ENCODE assay signal across 14 cellular contexts in the genomic region with DNA sequence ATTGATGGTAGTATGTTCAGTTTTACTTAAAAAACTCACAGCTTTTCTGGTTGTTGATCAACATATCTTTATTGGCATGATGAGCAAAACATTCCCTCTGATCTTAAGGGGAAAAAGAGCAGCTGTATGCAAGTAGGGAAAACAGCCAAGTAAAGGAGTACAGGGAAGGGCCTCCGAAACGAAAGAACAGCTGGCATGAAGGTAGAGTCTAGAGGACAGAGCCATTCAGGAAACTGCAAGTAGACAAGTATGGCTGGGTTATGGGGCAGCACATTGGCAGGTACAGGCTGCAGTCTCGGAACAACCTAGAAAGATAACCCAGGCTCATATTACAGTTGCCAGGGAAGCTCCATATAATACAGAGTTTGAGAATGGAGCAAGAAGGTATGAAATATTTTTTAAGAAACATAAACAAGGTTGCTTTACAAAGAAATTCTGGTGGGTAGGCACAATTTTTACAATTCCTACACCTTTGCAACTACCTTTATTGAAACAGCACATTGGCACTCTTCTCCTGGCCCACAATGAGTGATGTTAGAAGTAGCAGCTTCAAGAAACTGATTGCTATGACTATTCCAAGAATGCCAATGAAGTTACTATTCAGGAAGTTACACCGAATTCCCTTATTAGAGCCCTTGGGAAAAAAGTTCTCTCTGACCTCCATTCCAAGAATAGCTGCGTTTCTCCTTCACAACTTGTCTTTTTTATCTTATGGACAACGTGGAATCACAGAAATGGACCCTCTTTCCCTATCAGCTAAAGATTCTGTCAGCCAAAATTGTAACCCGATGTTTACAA. TPM values are rescaled to one million over a fixed set of nuclear protein-coding genes. Genes with fewer than 3 reads are reported as not detected.
A peak's percentile ranks its signal among the peaks of the same experiment; 100 is the strongest.
DNase-seq lines count a peak whose midpoint lies in the region; ATAC-seq and TF ChIP-seq lines count a peak whose summit lies in the region.
"Had no signal": no experiment of that assay in that cellular context is flagged by ENCODE, and none has a peak within 500 bp of the region (broad histone marks: within the 10 kb centered on the region; RNA-seq: fewer than 3 reads in every experiment).

No MANE protein-coding gene starts in this region.

- DNase-seq in AG10803 (ENCODE audit: low read depth) (peak; percentile 55), LHCN-M2 (ENCODE audit: low read depth) (peak; percentile 25), endodermal cell (no peak), omental fat pad (ENCODE audit: low spot score) (no peak)
- DNase-seq in activated T-helper 2 cell treated with anti-CD3 and anti-CD28 coated beads, Interferon-gamma antibody, Interleukin-2, Interleukin-4, amounts not matched to agents 10 μg/mL and 5 μg/mL and 100 μg/mL, durations not matched to agents 14 hours and 24 hours and 36 hours (ENCODE audit: low spot score), result no peak
- DNase-seq in activated CD4-positive, alpha-beta T cell treated with anti-CD3 and anti-CD28 coated beads for 4 hours, result no peak
- DNase-seq: activated B cell treated with CpG ODN at 0.5 μM for 24 hours; AML-193; stimulated activated CD4-positive, alpha-beta T cell treated with anti-CD3 and anti-CD28 coated beads, Interleukin-4, amount 100 ng/mL, for 4 hours; stimulated activated naive CD4-positive, alpha-beta T cell had no signal

- H3K4me1 Mint-ChIP-seq in endodermal cell, result peaks cover 18% of the 10 kb centered on the region
- H3K4me1 Mint-ChIP-seq in activated T-helper 2 cell treated with anti-CD3 and anti-CD28 coated beads, Interferon-gamma antibody, Interleukin-2, Interleukin-4, amounts not matched to agents 10 μg/mL and 5 μg/mL and 100 μg/mL, durations not matched to agents 14 hours and 24 hours and 36 hours (ENCODE audit: low read depth), result no peaks in the 10 kb centered on the region
- H3K4me1 Mint-ChIP-seq: activated B cell treated with CpG ODN at 0.5 μM for 24 hours had no signal

- H3K4me3 ChIP-seq in AG10803 (ENCODE audit: low read length) (no peak overlapping the region), endodermal cell (ENCODE audit: low read length) (no peak overlapping the region), mesodermal cell (ENCODE audit: extremely low read depth, insufficient read depth, low read length, poor library complexity, severe bottlenecking) (no peak overlapping the region)
- H3K4me3 ChIP-seq: prostate gland had no signal

- no peak overlapping the region for H3K27ac ChIP-seq in endodermal cell (ENCODE audit: low read depth, low read length)
- peak overlapping the region; percentile 76 for H3K27ac ChIP-seq in mesodermal cell (ENCODE audit: low read depth, low read length, severe bottlenecking)
- H3K27ac ChIP-seq: prostate gland had no signal

- TF ChIP-seq CTCF in AG10803 (conservative IDR thresholded peaks at IDR 0.05; ENCODE audit: low read length), result no peak
- TF ChIP-seq CTCF in endodermal cell (conservative IDR thresholded peaks at IDR 0.05), result no peak
- no peak for TF ChIP-seq CTCF in omental fat pad (IDR thresholded peaks at IDR 0.05)

- H3K36me3 ChIP-seq in endodermal cell (ENCODE audit: control insufficient read depth, insufficient read depth, low read length) (peaks cover 37% of the 10 kb centered on the region), mesodermal cell (ENCODE audit: control insufficient read depth, insufficient read depth, low read length) (peaks cover 11% of the 10 kb centered on the region)
- H3K36me3 ChIP-seq: prostate gland had no signal

- 90 to 93% methylated on average over 6 to 7 of the region's 7 CpGs for WGBS in endodermal cell (ENCODE audit: insufficient coverage in 1 of 2, insufficient read length in 1 of 2), 2 experiments
- WGBS in mesodermal cell (ENCODE audit: insufficient coverage in 2 of 2), 2 experiments, result 90 to 91% methylated on average over 3 to 4 of the region's 7 CpGs

- H3K4me1 ChIP-seq in endodermal cell (ENCODE audit: control insufficient read depth, insufficient read depth, low read length), result peaks cover 4% of the 10 kb centered on the region
- peaks cover 30% of the 10 kb centered on the region for H3K4me1 ChIP-seq in mesodermal cell (ENCODE audit: control insufficient read depth, insufficient read depth, low read length, poor library complexity, severe bottlenecking)
- H3K4me1 ChIP-seq: prostate gland had no signal

- no peaks in the 10 kb centered on the region for H3K9me3 Mint-ChIP-seq in endodermal cell
- H3K9me3 Mint-ChIP-seq in activated T-helper 2 cell treated with anti-CD3 and anti-CD28 coated beads, Interferon-gamma antibody, Interleukin-2, Interleukin-4, amounts not matched to agents 10 μg/mL and 5 μg/mL and 100 μg/mL, durations not matched to agents 14 hours and 24 hours and 36 hours, result no peaks in the 10 kb centered on the region
- H3K9me3 Mint-ChIP-seq: activated B cell treated with CpG ODN at 0.5 μM for 24 hours had no signal

- H3K9me3 ChIP-seq in endodermal cell (ENCODE audit: control insufficient read depth, low read length) (no peaks in the 10 kb centered on the region), mesodermal cell (ENCODE audit: control insufficient read depth, low read length) (no peaks in the 10 kb centered on the region)
- H3K9me3 ChIP-seq: prostate gland had no signal

- no peaks in the 10 kb centered on the region for H3K27me3 ChIP-seq in endodermal cell (ENCODE audit: control insufficient read depth, insufficient read depth, low read length, poor library complexity, severe bottlenecking)

- peaks cover 6% of the 10 kb centered on the region for H3K36me3 Mint-ChIP-seq in endodermal cell (ENCODE audit: low read depth)
- H3K36me3 Mint-ChIP-seq in activated T-helper 2 cell treated with anti-CD3 and anti-CD28 coated beads, Interferon-gamma antibody, Interleukin-2, Interleukin-4, amounts not matched to agents 10 μg/mL and 5 μg/mL and 100 μg/mL, durations not matched to agents 14 hours and 24 hours and 36 hours (ENCODE audit: low read depth), result no peaks in the 10 kb centered on the region

- H3K4me3 Mint-ChIP-seq in endodermal cell, result no peak overlapping the region
- H3K4me3 Mint-ChIP-seq in activated T-helper 2 cell treated with anti-CD3 and anti-CD28 coated beads, Interferon-gamma antibody, Interleukin-2, Interleukin-4, amounts not matched to agents 10 μg/mL and 5 μg/mL and 100 μg/mL, durations not matched to agents 14 hours and 24 hours and 36 hours (ENCODE audit: low read depth), result no peak overlapping the region
- H3K4me3 Mint-ChIP-seq: activated B cell treated with CpG ODN at 0.5 μM for 24 hours had no signal

- no peak overlapping the region for H3K9ac ChIP-seq in endodermal cell (ENCODE audit: extremely low read depth, low read length, poor library complexity, severe bottlenecking)

- ATAC-seq in HG02885 (IDR thresholded peaks at IDR 0.05; ENCODE audit: poor library complexity, unreplicated experiment), result no peak
- ATAC-seq in omental fat pad (ENCODE audit: low FRiP score), result no peak
- ATAC-seq: SK-N-SH treated with all-trans-retinoic acid at 6 μM for 48 hours had no signal

- intact Hi-C loops in activated T-helper 2 cell treated with anti-CD3 and anti-CD28 coated beads, Interferon-gamma antibody, Interleukin-2, Interleukin-4, amounts not matched to agents 10 μg/mL and 5 μg/mL and 100 μg/mL, durations not matched to agents 14 hours and 24 hours and 36 hours (cut with micrococcal nuclease), result no loop called here

- H3K27ac Mint-ChIP-seq in endodermal cell, result peak overlapping the region; percentile 28
- H3K27ac Mint-ChIP-seq in activated T-helper 2 cell treated with anti-CD3 and anti-CD28 coated beads, Interferon-gamma antibody, Interleukin-2, Interleukin-4, amounts not matched to agents 10 μg/mL and 5 μg/mL and 100 μg/mL, durations not matched to agents 14 hours and 24 hours and 36 hours, result no peak overlapping the region
- H3K27ac Mint-ChIP-seq: activated B cell treated with CpG ODN at 0.5 μM for 24 hours had no signal

- no peaks in the 10 kb centered on the region for H3K27me3 Mint-ChIP-seq in endodermal cell (ENCODE audit: insufficient read depth)
- H3K27me3 Mint-ChIP-seq in activated T-helper 2 cell treated with anti-CD3 and anti-CD28 coated beads, Interferon-gamma antibody, Interleukin-2, Interleukin-4, amounts not matched to agents 10 μg/mL and 5 μg/mL and 100 μg/mL, durations not matched to agents 14 hours and 24 hours and 36 hours (ENCODE audit: low read depth), result peaks cover 2% of the 10 kb centered on the region
- H3K27me3 Mint-ChIP-seq: activated B cell treated with CpG ODN at 0.5 μM for 24 hours had no signal

RNA-seq across cellular contexts. Expression of gene LGR4, which starts 45.2 kb away (rescaled TPM):
- 3.9 and 4.9 TPM in 2 replicates for total RNA-seq in LHCN-M2 (2014; rRNA removed)
- 2.7 TPM for polyA plus RNA-seq in LHCN-M2 (2012)
- total RNA-seq in endodermal cell, result 10 to 100 TPM; 73.7 to 75.6 TPM
- polyA plus RNA-seq in endodermal cell (2013, experiment 1 of 2), result 58.3 TPM
- polyA plus RNA-seq in endodermal cell (2013, experiment 2 of 2), result 53.9 TPM
- polyA plus RNA-seq in mesodermal cell (2013, experiment 1 of 2), result 63.1 TPM
- 73.3 TPM for polyA plus RNA-seq in mesodermal cell (2013, experiment 2 of 2)
- total RNA-seq in activated T-helper 2 cell treated with anti-CD3 and anti-CD28 coated beads, Interferon-gamma antibody, Interleukin-2, Interleukin-4, amounts not matched to agents 10 μg/mL and 5 μg/mL and 100 μg/mL, durations not matched to agents 14 hours and 24 hours and 36 hours, result 0.05 and 0.14 TPM in 2 replicates
- total RNA-seq in omental fat pad, result 10 to 100 TPM; 18.1 to 31.5 (median 26.1) TPM

Comparison
In these comparisons a context has a peak if more than half of its experiments do, and no peak if none do; other contexts are left out.
1. DNase-seq: peak in AG10803 (single experiment) and LHCN-M2 (single experiment); none in endodermal cell (single experiment), activated T-helper 2 cell treated with anti-CD3 and anti-CD28 coated beads, Interferon-gamma antibody, Interleukin-2, Interleukin-4, amounts not matched to agents 10 μg/mL and 5 μg/mL and 100 μg/mL, durations not matched to agents 14 hours and 24 hours and 36 hours (single experiment), omental fat pad (single experiment) and activated CD4-positive, alpha-beta T cell treated with anti-CD3 and anti-CD28 coated beads for 4 hours (0 of 2).